Comparison of ENCODE assay signal across 9 cellular contexts in the genomic region with DNA sequence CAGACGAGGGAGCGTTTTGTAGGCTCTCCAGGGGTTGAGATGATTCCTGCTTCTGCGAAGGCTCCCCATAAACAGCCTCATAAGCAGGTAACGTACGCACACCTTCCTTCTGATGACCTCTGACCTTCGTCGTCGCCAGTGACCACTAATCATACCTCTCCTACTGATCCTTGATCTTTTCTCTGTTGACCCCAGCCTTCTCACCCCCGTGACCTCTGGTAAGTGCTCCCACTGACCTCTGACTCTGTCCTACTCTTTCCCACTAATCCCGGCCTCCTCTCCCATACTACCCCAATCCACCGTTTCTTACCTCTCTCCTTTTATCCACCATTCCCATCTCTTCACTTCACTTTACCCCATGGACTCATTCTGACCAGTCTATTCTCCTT. TPM values are rescaled to one million over a fixed set of nuclear protein-coding genes. Genes with fewer than 3 reads are reported as not detected.
DNase-seq lines count a peak whose midpoint lies in the region; FAIRE-seq and TF ChIP-seq lines count a peak whose summit lies in the region.
"Had no signal": no experiment of that assay in that cellular context is flagged by ENCODE, and none has a peak within 500 bp of the region (broad histone marks: within the 10 kb centered on the region; RNA-seq: fewer than 3 reads in every experiment).

No MANE protein-coding gene starts in this region.

- H3K27me3 ChIP-seq in CD4-positive, alpha-beta memory T cell (ENCODE audit: insufficient read depth, low read length), result no peaks in the 10 kb centered on the region
- H3K27me3 ChIP-seq in MM.1S (replicated peaks; ENCODE audit: insufficient read depth, low read length) (no peaks in the 10 kb centered on the region), ectodermal cell (ENCODE audit: control insufficient read depth, insufficient read depth, low read length, poor library complexity, severe bottlenecking) (peaks cover 18% of the 10 kb centered on the region), neutrophil (peaks cover 66% of the 10 kb centered on the region)

- no peaks in the 10 kb centered on the region for H3K27me3 Mint-ChIP-seq in CD4-positive, alpha-beta memory T cell

- peaks cover 0 to 4% of the 10 kb centered on the region in 2 donors for H3K36me3 Mint-ChIP-seq in CD4-positive, alpha-beta memory T cell

- H3K4me2 ChIP-seq in MM.1S (ENCODE audit: low read depth, low read length), result peak overlapping the region; percentile 85

- peak overlapping the region; percentile 35 to 44 for H3K4me3 ChIP-seq in CD4-positive, alpha-beta memory T cell (ENCODE audit: low read length in 2 of 2)
- H3K4me3 ChIP-seq in MM.1S (ENCODE audit: low read length), result peak overlapping the region; percentile 43
- peak overlapping the region; percentile 36 for H3K4me3 ChIP-seq in ectodermal cell (ENCODE audit: insufficient read depth, low read depth, low read length)
- H3K4me3 ChIP-seq in neutrophil (ENCODE audit: low read depth in 1 of 2, low read length in 1 of 2), result peak overlapping the region; percentile 72 to 80

- H3K4me3 Mint-ChIP-seq in CD4-positive, alpha-beta memory T cell, result peak overlapping the region; percentile 67 to 94 (median 90)

- POLR2A ChIA-PET in CD4-positive, alpha-beta memory T cell (lab: Charles Lee; ENCODE audit: partially characterized antibody), result interaction anchor here (0.6 to 1.8 kb wide), 7 partner anchors 10 to 614 kb away, joined by 3 to 8 read pairs (median 3); a partner anchor contains a TSS

- no peaks in the 10 kb centered on the region; the same call in 1 of the 2 replicates for H4K20me1 ChIP-seq in MM.1S (ENCODE audit: insufficient read depth, low read length)

- WGBS in ectodermal cell, 2 experiments, result 35 to 41% methylated on average over 11 of the region's 11 CpGs

- no peak overlapping the region for H3K9ac ChIP-seq in MM.1S (ENCODE audit: low read length)

- peaks cover 40% of the 10 kb centered on the region for H3K79me2 ChIP-seq in MM.1S (ENCODE audit: low read length)

- no peak for FAIRE-seq in RCC 7860 (lab: Jason Lieb, UNC)

- no peak for DNase-seq in CD4-positive, alpha-beta memory T cell
- no peak for DNase-seq in MM.1S
- no peak for DNase-seq in RCC 7860 (ENCODE audit: low spot score)
- DNase-seq in RKO (ENCODE audit: low spot score), result no peak
- no peak for DNase-seq in NCI-H2081 (lab: John Stamatoyannopoulos, UW)
- DNase-seq in DMS 273 (lab: John Stamatoyannopoulos, UW; ENCODE audit: unreplicated experiment), result no peak

- H3K9me3 ChIP-seq in CD4-positive, alpha-beta memory T cell (ENCODE audit: control insufficient read depth in 1 of 2, low read length in 2 of 2), result no peaks in the 10 kb centered on the region
- H3K9me3 ChIP-seq in MM.1S (replicated peaks; ENCODE audit: insufficient read depth, low read length) (no peaks in the 10 kb centered on the region), ectodermal cell (ENCODE audit: control insufficient read depth, low read length) (no peaks in the 10 kb centered on the region), neutrophil (no peaks in the 10 kb centered on the region)

- peaks cover 0 to 2% (median 0%) of the 10 kb centered on the region in 8 donors for H3K9me3 Mint-ChIP-seq in CD4-positive, alpha-beta memory T cell

- peak overlapping the region; percentile 49 to 88 (median 70) for H3K27ac Mint-ChIP-seq in CD4-positive, alpha-beta memory T cell

- H3K9me2 ChIP-seq in MM.1S (replicated peaks; ENCODE audit: insufficient read depth, low read length), result no peaks in the 10 kb centered on the region

- peaks cover 19% of the 10 kb centered on the region for H3K4me1 ChIP-seq in CD4-positive, alpha-beta memory T cell (ENCODE audit: insufficient read depth, low read length)
- H3K4me1 ChIP-seq in MM.1S (ENCODE audit: low read length) (peaks cover 23% of the 10 kb centered on the region), ectodermal cell (ENCODE audit: control insufficient read depth, insufficient read depth, low read length) (peaks cover 17% of the 10 kb centered on the region), neutrophil (ENCODE audit: control insufficient read depth in 1 of 2, insufficient read depth in 1 of 2, low read depth in 1 of 2, low read length in 1 of 2) (peaks cover 22 to 27% of the 10 kb centered on the region in 2 experiments)

- peaks cover 18 to 30% (median 24%) of the 10 kb centered on the region in 4 donors for H3K4me1 Mint-ChIP-seq in CD4-positive, alpha-beta memory T cell

- H2AFZ ChIP-seq in MM.1S (ENCODE audit: low read length), result peak overlapping the region; percentile 40; the same call in 1 of the 2 replicates

- CTCF ChIA-PET in CD4-positive, alpha-beta memory T cell (lab: Charles Lee; ENCODE audit: partially characterized antibody), result interaction anchor here (1.1 kb wide), 1 partner anchor 41 kb away, joined by 3 read pairs; no protein-coding TSS in a partner anchor

- H3K27ac ChIP-seq in CD4-positive, alpha-beta memory T cell (ENCODE audit: low read depth, low read length), result no peak overlapping the region
- H3K27ac ChIP-seq in MM.1S (ENCODE audit: low read length), result no peak overlapping the region
- H3K27ac ChIP-seq in ectodermal cell (ENCODE audit: insufficient read depth, low read depth, low read length, poor library complexity, severe bottlenecking), result peak overlapping the region; percentile 21
- peak overlapping the region; percentile 86 for H3K27ac ChIP-seq in neutrophil

- intact Hi-C loops in CD4-positive, alpha-beta memory T cell (cut with micrococcal nuclease), result loop anchor here (1.0 to 5.0 kb wide), 8 partner anchors 64 to 642 kb away; a partner anchor contains a TSS

- no peaks in the 10 kb centered on the region for H3K36me3 ChIP-seq in CD4-positive, alpha-beta memory T cell (ENCODE audit: insufficient read depth, low read length)
- H3K36me3 ChIP-seq in MM.1S (replicated peaks; ENCODE audit: insufficient read depth, low read length) (no peaks in the 10 kb centered on the region), ectodermal cell (ENCODE audit: control insufficient read depth, insufficient read depth, low read length) (no peaks in the 10 kb centered on the region), neutrophil (no peaks in the 10 kb centered on the region)

- TF ChIP-seq CTCF in MM.1S (IDR thresholded peaks at IDR 0.05; ENCODE audit: low read length), result no peak
- no peak for TF ChIP-seq CTCF in neutrophil (IDR thresholded peaks at IDR 0.05)

- H3F3A ChIP-seq in MM.1S (ENCODE audit: insufficient read depth, low read length), result no peaks in the 10 kb centered on the region

RNA-seq across cellular contexts. Expression of a gene that starts 0.4 kb away (rescaled TPM):
- total RNA-seq in CD4-positive, alpha-beta memory T cell, result not detected
- not detected for polyA plus RNA-seq in CD4-positive, alpha-beta memory T cell
- polyA plus RNA-seq in ectodermal cell (2013, experiment 1 of 4), result 4.9 TPM
- polyA plus RNA-seq in ectodermal cell (2013, experiment 2 of 4), result 4.1 TPM
- 3.1 TPM for polyA plus RNA-seq in ectodermal cell (2013, experiment 3 of 4)
- polyA plus RNA-seq in ectodermal cell (2013, experiment 4 of 4), result 3.7 TPM
- total RNA-seq: HT-29 had no signal

RNA-seq across cellular contexts. Expression of a gene that starts 0.6 kb away (rescaled TPM):
- total RNA-seq in CD4-positive, alpha-beta memory T cell, result 10 to 100 TPM; 13.9 to 16.3 TPM
- polyA plus RNA-seq in CD4-positive, alpha-beta memory T cell, result 1 to 10 TPM in 1 of 2 donors, under 1 TPM in 1; 0.33 to 1.4 TPM
- 12.6 TPM for polyA plus RNA-seq in ectodermal cell (2013, experiment 1 of 4)
- 13.0 TPM for polyA plus RNA-seq in ectodermal cell (2013, experiment 2 of 4)
- polyA plus RNA-seq in ectodermal cell (2013, experiment 3 of 4), result 8.8 TPM
- 10.0 TPM for polyA plus RNA-seq in ectodermal cell (2013, experiment 4 of 4)

Comparison
In these comparisons a context has a peak if more than half of its experiments do, and no peak if none do; other contexts are left out.
1. H3K27ac ChIP-seq: peak in ectodermal cell (single experiment) and neutrophil (single experiment); none in CD4-positive, alpha-beta memory T cell (single experiment) and MM.1S (single experiment).
2. Peak in every context shown above with its lines, with median percentiles within 50 percentile points of each other: H3K4me3 ChIP-seq.